In the genomic region with DNA sequence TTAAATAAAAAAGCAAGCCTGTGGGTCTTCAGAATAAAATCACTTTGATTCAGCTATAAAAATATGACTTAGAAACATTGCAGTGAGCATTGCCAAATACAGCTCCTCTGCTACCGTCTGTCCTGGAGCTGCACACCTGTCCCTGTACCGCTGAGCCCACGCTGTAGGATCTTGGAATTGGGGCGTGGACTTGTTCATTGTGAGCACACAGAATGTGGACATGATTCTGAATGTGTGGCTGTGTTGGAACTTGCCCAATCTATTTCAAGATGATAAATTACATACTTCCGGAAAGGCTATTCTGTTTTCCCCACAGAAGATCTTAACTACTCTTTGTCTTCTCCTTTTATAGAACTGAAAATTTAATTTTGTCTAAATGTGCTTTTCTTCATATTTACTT, we compare ENCODE assay signal across 17 cellular contexts.
DNase-seq lines count a peak whose midpoint lies in the region; ATAC-seq, FAIRE-seq and TF ChIP-seq lines count a peak whose summit lies in the region.
"Had no signal": no experiment of that assay in that cellular context is flagged by ENCODE, and none has a peak within 500 bp of the region (broad histone marks: within the 10 kb centered on the region; RNA-seq: fewer than 3 reads in every experiment).

No MANE protein-coding gene starts in this region.

- H3K4me1 ChIP-seq in H1 (replicated peaks in 1 of 4; ENCODE audit: control insufficient read depth in 3 of 4, insufficient read depth in 4 of 4, low read length in 3 of 4): peaks cover 9 to 19% (median 15%) of the 10 kb centered on the region in 4 experiments; a peak in 5 of 7 replicates

- H3K27me3 ChIP-seq in H1 (replicated peaks in 1 of 4; ENCODE audit: control insufficient read depth in 3 of 4, extremely low read depth in 1 of 4, insufficient read depth in 3 of 4, low read length in 3 of 4): no peaks in the 10 kb centered on the region
- H3K27me3 ChIP-seq: ascending aorta, gastrocnemius medialis, thyroid gland had no signal

- H3K18ac ChIP-seq in H1 (ENCODE audit: extremely low read depth, low read length): no peak overlapping the region

- POLR2A ChIA-PET in RWPE1 (lab: Yijun Ruan, JAX; ENCODE audit: low non-redundant PET) (no interaction called here), H1 (lab: Charles Lee; ENCODE audit: partially characterized antibody) (interaction anchor here (1.3 to 1.8 kb wide), 3 partner anchors 9 to 14 kb away, joined by 3 to 4 read pairs (median 4); no protein-coding TSS in a partner anchor)

- H2BK15ac ChIP-seq in H1 (ENCODE audit: low read length): no peak overlapping the region

- no peak overlapping the region for H2BK120ac ChIP-seq in H1 (replicated peaks; ENCODE audit: low read depth, low read length)

- H2AK5ac ChIP-seq in H1 (ENCODE audit: low read depth, low read length): no peak overlapping the region; the same call in 1 of the 2 replicates

- no peaks in the 10 kb centered on the region for H3K9me3 ChIP-seq in H1 (ENCODE audit: insufficient read depth in 2 of 2, low read depth in 1 of 2, low read length in 1 of 2)
- H3K9me3 ChIP-seq: ascending aorta, gastrocnemius medialis, thyroid gland had no signal

- TF ChIP-seq CTCF in RWPE1 (conservative IDR thresholded peaks at IDR 0.05; ENCODE audit: low read depth) (no peak), H1 (IDR thresholded peaks at IDR 0.05; ENCODE audit: control extremely low read depth in 1 of 3, insufficient read depth in 1 of 3, low read depth in 1 of 3, low read length in 3 of 3) (no peak), type B pancreatic cell (conservative IDR thresholded peaks at IDR 0.05) (no peak), coronary artery (IDR thresholded peaks at IDR 0.05) (no peak)

- no peak overlapping the region for H3K4me3 ChIP-seq in H1 (ENCODE audit: extremely low read depth in 1 of 4, insufficient read depth in 2 of 4, low read depth in 3 of 4, low read length in 4 of 4)
- H3K4me3 ChIP-seq in coronary artery: no peak overlapping the region
- H3K4me3 ChIP-seq: ascending aorta, gastrocnemius medialis, thyroid gland had no signal

- peaks cover 9 to 88% of the 10 kb centered on the region in 2 experiments for H3K79me2 ChIP-seq in H1 (ENCODE audit: control insufficient read depth in 1 of 2, insufficient read depth in 2 of 2, low read length in 2 of 2)

- H4K8ac ChIP-seq in H1 (ENCODE audit: extremely low read depth, insufficient read depth, low read length): no peak overlapping the region

- CTCF ChIA-PET in RWPE1 (lab: Yijun Ruan, JAX) (no interaction called here), H1 (lab: Charles Lee; ENCODE audit: partially characterized antibody) (interaction anchor here (1.0 kb wide), 1 partner anchor 10 kb away, joined by 3 read pairs; no protein-coding TSS in a partner anchor)

- peaks cover 3% of the 10 kb centered on the region for H3K36me3 Mint-ChIP-seq in type B pancreatic cell
- H3K36me3 Mint-ChIP-seq: immature natural killer cell, mesothelial cell of epicardium, T-cell had no signal

- peak overlapping the region; percentile 54 for H3K27ac Mint-ChIP-seq in type B pancreatic cell
- H3K27ac Mint-ChIP-seq: activated CD4-positive, alpha-beta T cell treated with anti-CD3 and anti-CD28 coated beads, Interleukin-2, amount 10 ng/mL, durations not matched to agents 7 days and 5 days; mesothelial cell of epicardium; T-cell had no signal

- no peaks in the 10 kb centered on the region for H3K23me2 ChIP-seq in H1 (ENCODE audit: low read depth, low read length)

- H3K4me3 Mint-ChIP-seq in type B pancreatic cell: peak overlapping the region; percentile 27
- H3K4me3 Mint-ChIP-seq: activated CD4-positive, alpha-beta T cell treated with anti-CD3 and anti-CD28 coated beads, Interleukin-2, amount 10 ng/mL, durations not matched to agents 7 days and 5 days; immature natural killer cell; mesothelial cell of epicardium; T-cell had no signal

- peaks cover 15% of the 10 kb centered on the region for H3K9me3 Mint-ChIP-seq in type B pancreatic cell
- H3K9me3 Mint-ChIP-seq: activated CD4-positive, alpha-beta T cell treated with anti-CD3 and anti-CD28 coated beads, Interleukin-2, amount 10 ng/mL, durations not matched to agents 7 days and 5 days; immature natural killer cell; mesothelial cell of epicardium; T-cell had no signal

- no peak overlapping the region for H4K5ac ChIP-seq in H1 (ENCODE audit: insufficient read length, low read depth, low read length)

- no peak overlapping the region for H3K9ac ChIP-seq in H1 (replicated peaks in 1 of 4; ENCODE audit: extremely low read depth in 1 of 4, low read depth in 3 of 4, low read length in 3 of 4)

- H2BK20ac ChIP-seq in H1 (ENCODE audit: low read length): no peak overlapping the region

- H3K23ac ChIP-seq in H1 (ENCODE audit: insufficient read length): no peak overlapping the region

- no peak for FAIRE-seq in H1 (lab: Jason Lieb, UNC)

- WGBS in H1 (ENCODE audit: extremely low coverage in 1 of 2, insufficient coverage in 1 of 2, insufficient read length in 1 of 2, insufficient replicate concordance in 2 of 2, low coverage in 1 of 2, low lambda C conversion rate in 2 of 2, missing lambda C conversion rate in 1 of 2), 2 experiments: 91% methylated on average over 5 of the region's 5 CpGs; no CpG with 5 or more reads in 1 of the 2 experiments

- H3K14ac ChIP-seq in H1 (ENCODE audit: insufficient read length): no peak overlapping the region

- H3K4me2 ChIP-seq in H1 (ENCODE audit: insufficient read depth in 1 of 2, low read depth in 2 of 2, low read length in 2 of 2): no peak overlapping the region; a peak in 1 of 4 replicates

- no peaks in the 10 kb centered on the region for H3K27me3 Mint-ChIP-seq in type B pancreatic cell

- DNase-seq in NCI-H510A treated with DMSO at 0.1 percent for 48 hours (lab: John Stamatoyannopoulos, UW) (peak; percentile 30), NCI-H510A (lab: John Stamatoyannopoulos, UW) (no peak), RWPE1 (ENCODE audit: low spot score) (peak; percentile 56), H1 (ENCODE audit: low read depth in 1 of 2, low spot score in 2 of 2) (no peak), type B pancreatic cell (ENCODE audit: extremely low spot score, unreplicated experiment) (no peak), NCI-H1694 (lab: John Stamatoyannopoulos, UW) (no peak), coronary artery (ENCODE audit: low spot score) (no peak)
- DNase-seq: activated CD4-positive, alpha-beta T cell treated with anti-CD3 and anti-CD28 coated beads, Interleukin-2, amount 10 ng/mL, durations not matched to agents 7 days and 5 days; Calu3; gastrocnemius medialis; immature natural killer cell; NCI-H1092; T-cell had no signal

- peaks cover 12% of the 10 kb centered on the region for H3K79me1 ChIP-seq in H1 (ENCODE audit: low read depth, low read length)

- H3K4ac ChIP-seq in H1 (replicated peaks; ENCODE audit: insufficient read length, low read depth, low read length): no peak overlapping the region

- TF ChIP-seq RAD21 in H1 (IDR thresholded peaks at IDR 0.05 in 1 of 2, conservative IDR thresholded peaks at IDR 0.05 in 1 of 2; ENCODE audit: low read depth in 2 of 2, low read length in 2 of 2): no peak

- no peak for TF ChIP-seq POLR2A in H1 (IDR thresholded peaks at IDR 0.05; ENCODE audit: control extremely low read depth in 1 of 2, low read depth in 2 of 2, low read length in 2 of 2)

- H3K4me1 Mint-ChIP-seq in type B pancreatic cell (ENCODE audit: unreplicated experiment): peaks cover 37% of the 10 kb centered on the region
- H3K4me1 Mint-ChIP-seq: activated CD4-positive, alpha-beta T cell treated with anti-CD3 and anti-CD28 coated beads, Interleukin-2, amount 10 ng/mL, durations not matched to agents 7 days and 5 days had no signal

- no peak overlapping the region for H4K91ac ChIP-seq in H1 (replicated peaks; ENCODE audit: insufficient read length, low read length)

- H3K36me3 ChIP-seq in H1 (ENCODE audit: control insufficient read depth in 2 of 4, insufficient read depth in 4 of 4, low read length in 3 of 4): no peaks in the 10 kb centered on the region
- H3K36me3 ChIP-seq: ascending aorta, gastrocnemius medialis, thyroid gland had no signal

- TF ChIP-seq EP300 in H1 (IDR thresholded peaks at IDR 0.05; ENCODE audit: borderline replicate concordance in 1 of 2, low read depth in 2 of 2, low read length in 2 of 2): no peak

- peaks cover 3 to 6% of the 10 kb centered on the region in 2 experiments for H4K20me1 ChIP-seq in H1 (replicated peaks in 1 of 2; ENCODE audit: control insufficient read depth in 1 of 2, insufficient read depth in 2 of 2, low read length in 2 of 2)

- H2AFZ ChIP-seq in H1 (ENCODE audit: low read length): no peak overlapping the region

- no peak overlapping the region for H3K27ac ChIP-seq in RWPE1
- no peak overlapping the region for H3K27ac ChIP-seq in H1 (ENCODE audit: low read depth, low read length)
- H3K27ac ChIP-seq in coronary artery: no peak overlapping the region
- H3K27ac ChIP-seq: ascending aorta, gastrocnemius medialis, thyroid gland had no signal

- H3K56ac ChIP-seq in H1 (replicated peaks; ENCODE audit: insufficient read length, low read depth, low read length): no peak overlapping the region

- ATAC-seq in HG02852 (IDR thresholded peaks at IDR 0.05; ENCODE audit: unreplicated experiment): no peak
- ATAC-seq: gastrocnemius medialis, T-cell had no signal

- H2BK5ac ChIP-seq in H1 (ENCODE audit: low read depth, low read length): no peak overlapping the region

- peak overlapping the region; percentile 85; the same call in 1 of the 2 replicates for H2BK12ac ChIP-seq in H1 (ENCODE audit: low read depth, low read length)

TF ChIP-seq in H1, 55 proteins besides CTCF, POLR2A, EP300 and RAD21 (continues in another document):
- TF ChIP-seq EZH2 (IDR thresholded peaks at IDR 0.05; ENCODE audit: low read depth, low read length, severe bottlenecking): no peak
- no peak for TF ChIP-seq SIN3A (conservative IDR thresholded peaks at IDR 0.05 in 1 of 2, IDR thresholded peaks at IDR 0.05 in 1 of 2; ENCODE audit: low read depth in 1 of 2, low read length in 2 of 2)
- TF ChIP-seq RNF2 (IDR thresholded peaks at IDR 0.05; ENCODE audit: borderline replicate concordance, low read depth, low read length, missing control alignments, poor library complexity, severe bottlenecking): no peak
- no peak for TF ChIP-seq EGR1 (IDR thresholded peaks at IDR 0.05; ENCODE audit: borderline replicate concordance, low read depth, low read length)
- TF ChIP-seq ASH2L (IDR thresholded peaks at IDR 0.05; ENCODE audit: low read length): no peak
- TF ChIP-seq, protein P1, sequence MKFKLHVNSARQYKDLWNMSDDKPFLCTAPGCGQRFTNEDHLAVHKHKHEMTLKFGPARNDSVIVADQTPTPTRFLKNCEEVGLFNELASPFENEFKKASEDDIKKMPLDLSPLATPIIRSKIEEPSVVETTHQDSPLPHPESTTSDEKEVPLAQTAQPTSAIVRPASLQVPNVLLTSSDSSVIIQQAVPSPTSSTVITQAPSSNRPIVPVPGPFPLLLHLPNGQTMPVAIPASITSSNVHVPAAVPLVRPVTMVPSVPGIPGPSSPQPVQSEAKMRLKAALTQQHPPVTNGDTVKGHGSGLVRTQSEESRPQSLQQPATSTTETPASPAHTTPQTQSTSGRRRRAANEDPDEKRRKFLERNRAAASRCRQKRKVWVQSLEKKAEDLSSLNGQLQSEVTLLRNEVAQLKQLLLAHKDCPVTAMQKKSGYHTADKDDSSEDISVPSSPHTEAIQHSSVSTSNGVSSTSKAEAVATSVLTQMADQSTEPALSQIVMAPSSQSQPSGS (IDR thresholded peaks at IDR 0.05; ENCODE audit: low read length): no peak
- TF ChIP-seq HDAC2 (IDR thresholded peaks at IDR 0.05; ENCODE audit: borderline replicate concordance in 1 of 2, low read depth in 2 of 2, low read length in 2 of 2): no peak

Comparison
In these comparisons a context has a peak if more than half of its experiments do, and no peak if none do; other contexts are left out.
1. DNase-seq: peak in NCI-H510A treated with DMSO at 0.1 percent for 48 hours (single experiment) and RWPE1 (single experiment); none in NCI-H510A (single experiment), H1 (0 of 2), type B pancreatic cell (single experiment), NCI-H1694 (single experiment) and coronary artery (single experiment).